17 cellular contexts compared by ENCODE assay signal in the genomic region with DNA sequence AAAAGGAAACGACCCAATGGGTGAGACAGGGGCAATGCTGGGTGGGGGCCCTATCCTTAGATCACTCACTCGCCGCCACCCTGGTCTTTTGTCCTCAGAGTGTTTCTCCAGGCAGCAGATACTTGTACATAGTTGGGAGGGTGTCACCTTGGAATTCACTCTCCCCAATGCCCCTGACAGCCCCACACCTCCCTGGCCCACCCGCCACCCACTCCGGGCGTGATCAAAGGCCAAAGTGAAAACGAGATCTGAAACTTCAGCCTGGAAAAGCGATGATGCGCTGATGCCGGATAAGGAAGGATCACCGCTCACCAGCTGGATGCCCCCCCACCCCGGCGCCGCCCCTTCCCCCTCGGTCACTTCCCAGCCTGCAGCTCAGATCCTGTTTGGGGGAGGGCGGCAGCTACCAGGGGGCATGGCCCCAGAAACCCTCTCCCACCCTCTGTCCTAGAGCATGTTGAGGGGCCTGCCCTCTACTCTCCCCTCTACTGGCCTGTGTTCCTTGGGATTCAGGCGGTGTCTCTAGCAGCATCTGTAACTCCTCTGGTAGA. TPM values are rescaled to one million over a fixed set of nuclear protein-coding genes. Genes with fewer than 3 reads are reported as not detected.
DNase-seq lines count a peak whose midpoint lies in the region; ATAC-seq and TF ChIP-seq lines count a peak whose summit lies in the region.
"Had no signal": no experiment of that assay in that cellular context is flagged by ENCODE, and none has a peak within 500 bp of the region (broad histone marks: within the 10 kb centered on the region; RNA-seq: fewer than 3 reads in every experiment).

No MANE protein-coding gene starts in this region.

- no peak overlapping the region for H3K14ac ChIP-seq in neuronal stem cell (ENCODE audit: low read length)

- no peaks in the 10 kb centered on the region for H3K9me3 ChIP-seq in BLaER1 treated with 17β-estradiol and CSF1 and Interleukin-3, amounts not matched to agents 10 nM and 100 nM (replicated peaks in 1 of 11)
- no peaks in the 10 kb centered on the region for H3K9me3 ChIP-seq in Karpas-422 (ENCODE audit: low read length)
- H3K9me3 ChIP-seq in neuronal stem cell (replicated peaks in 1 of 2; ENCODE audit: control insufficient read depth in 2 of 2, insufficient read depth in 1 of 2, low read depth in 1 of 2, low read length in 2 of 2) = no peaks in the 10 kb centered on the region
- H3K9me3 ChIP-seq: SJCRH30 had no signal

- WGBS in neuronal stem cell (ENCODE audit: extremely low coverage in 2 of 2, insufficient read length in 2 of 2, insufficient replicate concordance in 1 of 2), 2 donors = no CpG with 5 or more reads among the region's 17 CpGs

- no peaks in the 10 kb centered on the region for H3K79me2 ChIP-seq in Karpas-422 (ENCODE audit: low read length)

- H3K4ac ChIP-seq in neuronal stem cell (ENCODE audit: low read length) = no peak overlapping the region

- H4K8ac ChIP-seq in neuronal stem cell (ENCODE audit: low read depth, low read length) = no peak overlapping the region

- no peak overlapping the region for H2BK12ac ChIP-seq in neuronal stem cell (ENCODE audit: low read length)

- peaks cover 6 to 10% (median 9%) of the 10 kb centered on the region in 11 experiments for H3K27me3 ChIP-seq in BLaER1 treated with 17β-estradiol and CSF1 and Interleukin-3, amounts not matched to agents 10 nM and 100 nM
- no peaks in the 10 kb centered on the region for H3K27me3 ChIP-seq in Karpas-422 (ENCODE audit: low read length)
- H3K27me3 ChIP-seq in neuronal stem cell (ENCODE audit: control insufficient read depth in 3 of 3, insufficient read depth in 3 of 3, low read depth in 1 of 3, low read length in 3 of 3) = peaks cover 0 to 51% (median 0%) of the 10 kb centered on the region in 3 experiments

- H3K27ac ChIP-seq in BLaER1 treated with 17β-estradiol and CSF1 and Interleukin-3, amounts not matched to agents 10 nM and 100 nM = peak overlapping the region in 10 of 11 experiments; percentile 38 to 79 (median 78); a peak in 19 of 22 replicates
- no peak overlapping the region for H3K27ac ChIP-seq in Karpas-422 (ENCODE audit: low read length)
- H3K27ac ChIP-seq in neuronal stem cell (replicated peaks; ENCODE audit: low read length) = no peak overlapping the region
- H3K27ac ChIP-seq: KMS-11, SJCRH30 had no signal

- H3K9ac ChIP-seq in BLaER1 treated with 17β-estradiol and CSF1 and Interleukin-3, amounts not matched to agents 10 nM and 100 nM = peak overlapping the region in 8 of 11 experiments; percentile 31 to 62 (median 55); a peak in 14 of 22 replicates
- H3K9ac ChIP-seq in Karpas-422 (ENCODE audit: low read length) (no peak overlapping the region), neuronal stem cell (ENCODE audit: low read depth, low read length, poor library complexity) (no peak overlapping the region)
- H3K9ac ChIP-seq: KMS-11 had no signal

- H3K27ac Mint-ChIP-seq in dendritic cell treated with granulocyte-macrophage colony-stimulating factor and Interleukin-4, amounts not matched to agents 40 ng/mL and 50 ng/mL, for 4 days = peak overlapping the region; percentile 4

- H3K79me1 ChIP-seq in neuronal stem cell (ENCODE audit: low read depth, low read length) = no peaks in the 10 kb centered on the region

- H3K4me3 ChIP-seq in BLaER1 treated with 17β-estradiol and CSF1 and Interleukin-3, amounts not matched to agents 10 nM and 100 nM = peak overlapping the region in 7 of 10 experiments; percentile 15 to 53 (median 28); a peak in 6 of 20 replicates
- H3K4me3 ChIP-seq in Karpas-422 (ENCODE audit: low read length) (no peak overlapping the region), neuronal stem cell (ENCODE audit: low read length in 2 of 2) (no peak overlapping the region)
- H3K4me3 ChIP-seq: SJCRH30 had no signal

- peaks cover 22 to 31% (median 26%) of the 10 kb centered on the region in 10 experiments for H3K4me1 ChIP-seq in BLaER1 treated with 17β-estradiol and CSF1 and Interleukin-3, amounts not matched to agents 10 nM and 100 nM
- peaks cover 12% of the 10 kb centered on the region for H3K4me1 ChIP-seq in Karpas-422 (ENCODE audit: low read length)
- peaks cover 3 to 14% of the 10 kb centered on the region in 2 donors for H3K4me1 ChIP-seq in neuronal stem cell (ENCODE audit: control insufficient read depth in 2 of 2, insufficient read depth in 1 of 2, low read depth in 1 of 2, low read length in 2 of 2)
- H3K4me1 ChIP-seq: SJCRH30 had no signal

- no peaks in the 10 kb centered on the region for H3K9me2 ChIP-seq in Karpas-422 (replicated peaks; ENCODE audit: insufficient read depth, low read length)

- H3K9me3 Mint-ChIP-seq in dendritic cell treated with granulocyte-macrophage colony-stimulating factor and Interleukin-4, amounts not matched to agents 40 ng/mL and 50 ng/mL, for 4 days = no peaks in the 10 kb centered on the region

- peak overlapping the region; percentile 77 to 96 (median 92) for H3K4me2 ChIP-seq in BLaER1 treated with 17β-estradiol and CSF1 and Interleukin-3, amounts not matched to agents 10 nM and 100 nM
- H3K4me2 ChIP-seq in Karpas-422 (ENCODE audit: low read depth, low read length, poor library complexity, severe bottlenecking) = peak overlapping the region; percentile 0
- no peak overlapping the region for H3K4me2 ChIP-seq in neuronal stem cell (ENCODE audit: insufficient read depth, low read length, poor library complexity, severe bottlenecking)
- H3K4me2 ChIP-seq: KMS-11 had no signal

- H2BK15ac ChIP-seq in neuronal stem cell (ENCODE audit: low read length) = peak overlapping the region; percentile 93

- no peak overlapping the region for H3K4me3 Mint-ChIP-seq in dendritic cell treated with granulocyte-macrophage colony-stimulating factor and Interleukin-4, amounts not matched to agents 40 ng/mL and 50 ng/mL, for 4 days

- no peak for ATAC-seq in GM19467 (IDR thresholded peaks at IDR 0.05; ENCODE audit: unreplicated experiment)
- ATAC-seq in GM18505 (IDR thresholded peaks at IDR 0.05; ENCODE audit: unreplicated experiment) = no peak

- H3K4me1 Mint-ChIP-seq in dendritic cell treated with granulocyte-macrophage colony-stimulating factor and Interleukin-4, amounts not matched to agents 40 ng/mL and 50 ng/mL, for 4 days (ENCODE audit: low read depth) = peaks cover 15% of the 10 kb centered on the region

- no peak overlapping the region for H2AFZ ChIP-seq in Karpas-422 (ENCODE audit: low read length)
- no peak overlapping the region for H2AFZ ChIP-seq in neuronal stem cell (ENCODE audit: low read length)

- H2AK5ac ChIP-seq in neuronal stem cell (ENCODE audit: low read depth, low read length) = no peak overlapping the region

- no peak overlapping the region for H4K91ac ChIP-seq in neuronal stem cell (ENCODE audit: low read depth, low read length, poor library complexity)

- no peaks in the 10 kb centered on the region for H3K36me3 ChIP-seq in BLaER1 treated with 17β-estradiol and CSF1 and Interleukin-3, amounts not matched to agents 10 nM and 100 nM
- H3K36me3 ChIP-seq in Karpas-422 (ENCODE audit: insufficient read depth, low read length) = no peaks in the 10 kb centered on the region
- no peaks in the 10 kb centered on the region for H3K36me3 ChIP-seq in neuronal stem cell (replicated peaks in 1 of 2; ENCODE audit: control insufficient read depth in 2 of 2, insufficient read depth in 2 of 2, low read length in 2 of 2)
- H3K36me3 ChIP-seq: SJCRH30 had no signal

- TF ChIP-seq POLR2A in GM18505 (IDR thresholded peaks at IDR 0.05; ENCODE audit: borderline replicate concordance, extremely low read depth, insufficient read depth, insufficient read length) = no peak

- H3K36me3 Mint-ChIP-seq in dendritic cell treated with granulocyte-macrophage colony-stimulating factor and Interleukin-4, amounts not matched to agents 40 ng/mL and 50 ng/mL, for 4 days (ENCODE audit: low read depth) = no peaks in the 10 kb centered on the region

- H2BK5ac ChIP-seq in neuronal stem cell (ENCODE audit: low read length) = no peak overlapping the region

- H3K23ac ChIP-seq in neuronal stem cell (ENCODE audit: low read depth, low read length, poor library complexity) = no peak overlapping the region

- DNase-seq in Karpas-422 = no peak
- no peak for DNase-seq in neuronal stem cell (ENCODE audit: low spot score)
- no peak for DNase-seq in NCI-H1694 treated with DMSO at 0.1 percent for 48 hours (lab: John Stamatoyannopoulos, UW)
- DNase-seq: C1 segment of cervical spinal cord, NCI-H1048, NCI-H1436 treated with DMSO at 0.1 percent for 48 hours, NCI-H2081, NCI-H510A treated with DMSO at 0.1 percent for 48 hours, NCI-H774, PC-3, RPMI8226, SJCRH30 had no signal

- intact Hi-C loops in dendritic cell treated with granulocyte-macrophage colony-stimulating factor and Interleukin-4, amounts not matched to agents 40 ng/mL and 50 ng/mL, for 4 days (cut with micrococcal nuclease) = no loop called here

- peak overlapping the region; percentile 12 for H3K18ac ChIP-seq in neuronal stem cell (ENCODE audit: low read length)

- H4K20me1 ChIP-seq in BLaER1 treated with 17β-estradiol and CSF1 and Interleukin-3, amounts not matched to agents 10 nM and 100 nM = no peaks in the 10 kb centered on the region
- no peaks in the 10 kb centered on the region for H4K20me1 ChIP-seq in Karpas-422 (ENCODE audit: insufficient read depth, low read depth, low read length)

- H3K27me3 Mint-ChIP-seq in dendritic cell treated with granulocyte-macrophage colony-stimulating factor and Interleukin-4, amounts not matched to agents 40 ng/mL and 50 ng/mL, for 4 days = peaks cover 39% of the 10 kb centered on the region

- no peak overlapping the region for H2BK120ac ChIP-seq in neuronal stem cell (ENCODE audit: low read depth, low read length)

RNA-seq across cellular contexts. Expression of gene CASZ1, which starts 33.6 kb away (rescaled TPM):
- total RNA-seq in Karpas-422 (2014; rRNA removed; shearing (Covaris generic); ENCODE audit: low replicate concordance) = 1.3 TPM in 2 replicates
- polyA plus RNA-seq in neuronal stem cell (2013, experiment 1 of 2) = 12.5 TPM
- 13.3 TPM for polyA plus RNA-seq in neuronal stem cell (2013, experiment 2 of 2)

Comparison
In these comparisons a context has a peak if more than half of its experiments do, and no peak if none do; other contexts are left out.
1. H3K27ac ChIP-seq: peak in BLaER1 treated with 17β-estradiol and CSF1 and Interleukin-3, amounts not matched to agents 10 nM and 100 nM (10 of 11); none in Karpas-422 (single experiment) and neuronal stem cell (single experiment).
2. H3K4me3 ChIP-seq: peak in BLaER1 treated with 17β-estradiol and CSF1 and Interleukin-3, amounts not matched to agents 10 nM and 100 nM (7 of 10); none in Karpas-422 (single experiment) and neuronal stem cell (0 of 2).
3. H3K9ac ChIP-seq: peak in BLaER1 treated with 17β-estradiol and CSF1 and Interleukin-3, amounts not matched to agents 10 nM and 100 nM (8 of 11); none in Karpas-422 (single experiment) and neuronal stem cell (single experiment).